Comparison of ENCODE assay signal across 1 cellular context in genomic region chr3:184696643-184697042, GRCh38.
TF ChIP-seq lines count a peak whose summit lies in the region.

No MANE protein-coding gene starts in this region.

TF ChIP-seq in K562, 482 proteins besides CTCF, POLR2A, EP300 and RAD21 (continued from another document):
- TF ChIP-seq ZNF639 (CRISPR knock-in tag; conservative IDR thresholded peaks at IDR 0.05 in 1 of 2, IDR thresholded peaks at IDR 0.05 in 1 of 2) (no peak), EZH2 (IDR thresholded peaks at IDR 0.05; ENCODE audit: borderline replicate concordance, low read depth, low read length) (no peak), ZNF311 (CRISPR knock-in tag; IDR thresholded peaks at IDR 0.05) (no peak), HMG20B (CRISPR knock-in tag; IDR thresholded peaks at IDR 0.05) (no peak), RNF2 (IDR thresholded peaks at IDR 0.05) (no peak), HOXB6 (CRISPR knock-in tag; IDR thresholded peaks at IDR 0.05; ENCODE audit: borderline replicate concordance) (no peak), RBM14 (IDR thresholded peaks at IDR 0.05; ENCODE audit: borderline replicate concordance, insufficient read depth, low read depth, low read length) (no peak), L3MBTL2 (IDR thresholded peaks at IDR 0.05) (no peak), ZNF830 (CRISPR knock-in tag; IDR thresholded peaks at IDR 0.05) (no peak), SUPT5H (IDR thresholded peaks at IDR 0.05) (no peak)
TF ChIP-seq in K562: peak in this region for 0.
